ENCODE assay signal across 28 cellular contexts in genomic region chr2:224626735-224627134, GRCh38.
"Had no signal": no experiment of that assay in that cellular context is flagged by ENCODE, and none has a peak within 500 bp of the region (broad histone marks: within the 10 kb centered on the region; RNA-seq: fewer than 3 reads in every experiment).

No MANE protein-coding gene starts in this region.

- H3K4me1 ChIP-seq: esophagus squamous epithelium, gastroesophageal sphincter, heart right ventricle had no signal

- ATAC-seq: activated CD4-positive, alpha-beta T cell treated with anti-CD3 and anti-CD28 coated beads for 36 hours; activated CD8-positive, alpha-beta memory T cell treated with anti-CD3 and anti-CD28 coated beads, Interleukin-2, amount 10 ng/mL, durations not matched to agents 7 days and 5 days; activated CD8-positive, alpha-beta T cell treated with anti-CD3 and anti-CD28 coated beads, Interleukin-2, amount 10 ng/mL, durations not matched to agents 7 days and 5 days; activated T-cell treated with anti-CD3 and anti-CD28 coated beads, Interleukin-2, amount 50 U/mL, for 72 hours; gastroesophageal sphincter; heart right ventricle; T-cell had no signal

- H3K27me3 ChIP-seq: brain microvascular endothelial cell, esophagus squamous epithelium, gastroesophageal sphincter, heart right ventricle had no signal

- H3K9me3 Mint-ChIP-seq: activated CD4-positive, alpha-beta T cell treated with anti-CD3 and anti-CD28 coated beads, Interleukin-2, amount 10 ng/mL, durations not matched to agents 24 days and 14 days; activated T-cell treated with anti-CD3 and anti-CD28 coated beads, Interleukin-2, amount 50 U/mL, for 72 hours; T-helper 1 cell treated with Interleukin-12 subunit alpha and Interleukin-12 subunit beta and Interleukin-4 antibody, amounts not matched to agents 30 μg/mL and 1 μg/mL, for 36 hours; T-helper 2 cell treated with Interferon-gamma antibody and Interleukin-4, amounts not matched to agents 5 μg/mL and 100 μg/mL, for 36 hours had no signal

- H3K36me3 Mint-ChIP-seq: activated CD4-positive, alpha-beta memory T cell treated with anti-CD3 and anti-CD28 coated beads for 36 hours; activated CD8-positive, alpha-beta memory T cell treated with anti-CD3 and anti-CD28 coated beads, Interleukin-2, amount 10 ng/mL, durations not matched to agents 7 days and 5 days; activated naive CD8-positive, alpha-beta T cell; T-cell had no signal

- H3K27me3 Mint-ChIP-seq: activated CD4-positive, alpha-beta memory T cell treated with anti-CD3 and anti-CD28 coated beads for 36 hours; activated CD4-positive, alpha-beta T cell treated with anti-CD3 and anti-CD28 coated beads for 36 hours; activated naive CD8-positive, alpha-beta T cell; T-cell had no signal

- H3K4me3 ChIP-seq: esophagus squamous epithelium, gastroesophageal sphincter, heart right ventricle had no signal

- H3K4me3 Mint-ChIP-seq: activated CD4-positive, alpha-beta memory T cell treated with anti-CD3 and anti-CD28 coated beads for 36 hours; activated CD4-positive, alpha-beta T cell treated with anti-CD3 and anti-CD28 coated beads for 36 hours; activated CD4-positive, alpha-beta T cell treated with anti-CD3 and anti-CD28 coated beads, Interleukin-2, amount 10 ng/mL, durations not matched to agents 24 days and 14 days; activated CD8-positive, alpha-beta memory T cell treated with anti-CD3 and anti-CD28 coated beads, Interleukin-2, amount 10 ng/mL, durations not matched to agents 7 days and 5 days; activated CD8-positive, alpha-beta T cell treated with anti-CD3 and anti-CD28 coated beads, Interleukin-2, amount 10 ng/mL, durations not matched to agents 7 days and 5 days; activated naive CD8-positive, alpha-beta T cell; activated T-cell treated with anti-CD3 and anti-CD28 coated beads, Interleukin-2, amount 50 U/mL, for 72 hours; T-cell; T-helper 1 cell treated with Interleukin-12 subunit alpha and Interleukin-12 subunit beta and Interleukin-4 antibody, amounts not matched to agents 30 μg/mL and 1 μg/mL, for 36 hours; T-helper 2 cell treated with Interferon-gamma antibody and Interleukin-4, amounts not matched to agents 5 μg/mL and 100 μg/mL, for 36 hours had no signal

- DNase-seq: activated CD4-positive, alpha-beta memory T cell treated with anti-CD3 and anti-CD28 coated beads for 36 hours; activated CD4-positive, alpha-beta T cell treated with anti-CD3 and anti-CD28 coated beads for 36 hours; activated CD4-positive, alpha-beta T cell treated with anti-CD3 and anti-CD28 coated beads, Interleukin-2, amount 10 ng/mL, durations not matched to agents 24 days and 14 days; activated CD4-positive, CD25-positive, alpha-beta regulatory T cell; activated CD4-positive, CD25-positive, alpha-beta regulatory T cell treated with anti-CD3 and anti-CD28 coated beads, Interleukin-2, amount 50 U/mL, for 72 hours; activated CD8-positive, alpha-beta memory T cell treated with anti-CD3 and anti-CD28 coated beads, Interleukin-2, amount 10 ng/mL, durations not matched to agents 7 days and 5 days; activated CD8-positive, alpha-beta memory T cell treated with anti-CD3 and anti-CD28 coated beads, Interleukin-2, amount 50 U/mL, for 4 hours; activated CD8-positive, alpha-beta T cell treated with anti-CD3 and anti-CD28 coated beads, Interleukin-2, amount 10 ng/mL, durations not matched to agents 7 days and 5 days; activated gamma-delta T cell; activated naive CD4-positive, alpha-beta T cell treated with anti-CD3 and anti-CD28 coated beads, Interleukin-2, amount 50 U/mL, for 16 hours; activated naive CD4-positive, alpha-beta T cell treated with Interleukin-2 at 50 U/mL for 16 hours; activated T-cell treated with anti-CD3 and anti-CD28 coated beads, Interleukin-2, amount 50 U/mL, for 1 hour; activated T-cell treated with anti-CD3 and anti-CD28 coated beads, Interleukin-2, amount 50 U/mL, for 72 hours; amniotic stem cell; anterior cingulate cortex; brain microvascular endothelial cell; caudate nucleus; effector CD8-positive, alpha-beta T cell; esophagus squamous epithelium; foreskin melanocyte; heart right ventricle; T-cell; T1000 had no signal

- H3K36me3 ChIP-seq: brain microvascular endothelial cell, esophagus squamous epithelium, gastroesophageal sphincter, heart right ventricle had no signal

- H3K27ac ChIP-seq: brain microvascular endothelial cell, epithelial cell of prostate, esophagus squamous epithelium, gastroesophageal sphincter, heart right ventricle had no signal

- H3K4me1 Mint-ChIP-seq: activated CD4-positive, alpha-beta T cell treated with anti-CD3 and anti-CD28 coated beads for 36 hours; activated CD4-positive, alpha-beta T cell treated with anti-CD3 and anti-CD28 coated beads, Interleukin-2, amount 10 ng/mL, durations not matched to agents 24 days and 14 days; activated CD8-positive, alpha-beta memory T cell treated with anti-CD3 and anti-CD28 coated beads, Interleukin-2, amount 10 ng/mL, durations not matched to agents 7 days and 5 days; T-cell had no signal

- H3K9me3 ChIP-seq: esophagus squamous epithelium, gastroesophageal sphincter, heart right ventricle had no signal

- H3K27ac Mint-ChIP-seq: activated CD4-positive, alpha-beta memory T cell treated with anti-CD3 and anti-CD28 coated beads for 36 hours; activated CD4-positive, alpha-beta T cell treated with anti-CD3 and anti-CD28 coated beads for 36 hours; activated CD4-positive, alpha-beta T cell treated with anti-CD3 and anti-CD28 coated beads, Interleukin-2, amount 10 ng/mL, durations not matched to agents 24 days and 14 days; activated CD8-positive, alpha-beta memory T cell treated with anti-CD3 and anti-CD28 coated beads, Interleukin-2, amount 10 ng/mL, durations not matched to agents 7 days and 5 days; activated CD8-positive, alpha-beta T cell treated with anti-CD3 and anti-CD28 coated beads, Interleukin-2, amount 10 ng/mL, durations not matched to agents 7 days and 5 days; activated naive CD8-positive, alpha-beta T cell; activated T-cell treated with anti-CD3 and anti-CD28 coated beads, Interleukin-2, amount 50 U/mL, for 72 hours; T-cell; T-helper 1 cell treated with Interleukin-12 subunit alpha and Interleukin-12 subunit beta and Interleukin-4 antibody, amounts not matched to agents 30 μg/mL and 1 μg/mL, for 36 hours; T-helper 2 cell treated with Interferon-gamma antibody and Interleukin-4, amounts not matched to agents 5 μg/mL and 100 μg/mL, for 36 hours had no signal
